In genomic region chr1:9867408-9868243, GRCh38 we compare ENCODE assay signal across 8 cellular contexts. TPM values are rescaled to one million over a fixed set of nuclear protein-coding genes. Genes with fewer than 3 reads are reported as not detected.
DNase-seq lines count a peak whose midpoint lies in the region; ATAC-seq and TF ChIP-seq lines count a peak whose summit lies in the region.

No MANE protein-coding gene starts in this region.

- no peak overlapping the region for H2BK20ac ChIP-seq in H9 (ENCODE audit: low read depth, low read length, poor library complexity, severe bottlenecking)

- no peak overlapping the region for H3K9ac ChIP-seq in H9 (ENCODE audit: extremely low read depth, insufficient read length, low read length)

- H3K79me2 ChIP-seq in H9 (ENCODE audit: insufficient read depth, low read length) = no peaks in the 10 kb centered on the region

- no peak overlapping the region for H3K56ac ChIP-seq in H9 (ENCODE audit: insufficient read length, low read depth, low read length)

- no peak overlapping the region for H3K18ac ChIP-seq in H9 (ENCODE audit: insufficient read length, low read depth, low read length)

- DNase-seq in DMS114 treated with DMSO at 0.1 percent for 48 hours (lab: John Stamatoyannopoulos, UW; ENCODE audit: unreplicated experiment) (peak; percentile 31), H9 (peak; percentile 82), NCI-H2196 treated with DMSO at 0.1 percent for 48 hours (lab: John Stamatoyannopoulos, UW; ENCODE audit: unreplicated experiment) (peak; percentile 18), left kidney (ENCODE audit: low read depth, low spot score) (peak; percentile 89)
- peak; percentile 83 to 88 for DNase-seq in activated CD4-positive, alpha-beta T cell treated with anti-CD3 and anti-CD28 coated beads for 24 hours (ENCODE audit: low read depth in 2 of 2)
- DNase-seq in central memory CD8-positive, alpha-beta T cell (ENCODE audit: low spot score in 2 of 2) = peak; percentile 83 to 93
- DNase-seq in stimulated activated CD4-positive, alpha-beta T cell treated with anti-CD3 and anti-CD28 coated beads, Interleukin-4, amount 100 ng/mL, for 48 hours (ENCODE audit: low read depth in 2 of 2) = peak; percentile 81 to 91

- no peaks in the 10 kb centered on the region for H3K27me3 ChIP-seq in H9 (ENCODE audit: insufficient read depth, low read length)

- no peak overlapping the region for H4K5ac ChIP-seq in H9 (ENCODE audit: insufficient read length, low read depth, low read length)

- no peak overlapping the region for H3K4ac ChIP-seq in H9 (ENCODE audit: low read depth, low read length)

- no peaks in the 10 kb centered on the region for H3K9me3 ChIP-seq in H9 (ENCODE audit: control insufficient read depth, low read depth, low read length)

- no peak overlapping the region for H2AK5ac ChIP-seq in H9 (ENCODE audit: insufficient read length, low read length)

- no peak overlapping the region for H3K27ac ChIP-seq in H9 (ENCODE audit: insufficient read length, low read depth, low read length)

- H3K23ac ChIP-seq in H9 (ENCODE audit: insufficient read length, low read depth, low read length) = no peak overlapping the region

- no peak overlapping the region for H2BK15ac ChIP-seq in H9 (ENCODE audit: low read depth, low read length)

- no CpG with 5 or more reads among the region's 15 CpGs for WGBS in H9 (ENCODE audit: extremely low coverage, insufficient read length, low lambda C conversion rate)

- no peak overlapping the region for H4K91ac ChIP-seq in H9 (ENCODE audit: insufficient read length, low read depth, low read length)

- H2BK5ac ChIP-seq in H9 (ENCODE audit: insufficient read length, low read length) = no peak overlapping the region

- no peaks in the 10 kb centered on the region for H4K20me1 ChIP-seq in H9 (ENCODE audit: control insufficient read depth, insufficient read depth, insufficient read length)

- H3K27me3 Mint-ChIP-seq in H9 (ENCODE audit: low read depth) = no peaks in the 10 kb centered on the region
- H3K27me3 Mint-ChIP-seq in central memory CD8-positive, alpha-beta T cell = no peaks in the 10 kb centered on the region

- H3K23me2 ChIP-seq in H9 (ENCODE audit: insufficient read length, low read depth, low read length, poor library complexity, severe bottlenecking) = no peaks in the 10 kb centered on the region

- H3K14ac ChIP-seq in H9 (ENCODE audit: insufficient read depth, low read length) = no peak overlapping the region

- H3K27ac Mint-ChIP-seq in H9 = no peak overlapping the region; a peak in 1 of 7 replicates
- no peak overlapping the region for H3K27ac Mint-ChIP-seq in central memory CD8-positive, alpha-beta T cell (ENCODE audit: low read depth)

- H3K36me3 Mint-ChIP-seq in H9 (ENCODE audit: insufficient read depth in 1 of 3, low read depth in 3 of 3) = peaks cover 0 to 8% (median 0%) of the 10 kb centered on the region in 3 experiments; a peak in 3 of 7 replicates
- H3K36me3 Mint-ChIP-seq in central memory CD8-positive, alpha-beta T cell (ENCODE audit: insufficient read depth) = peaks cover 4% of the 10 kb centered on the region

- H2BK12ac ChIP-seq in H9 (ENCODE audit: insufficient read length, low read depth, low read length) = no peak overlapping the region

- no peak overlapping the region for H3K4me2 ChIP-seq in H9 (ENCODE audit: insufficient read depth, insufficient read length, low read length)

- no peaks in the 10 kb centered on the region for H3K4me1 ChIP-seq in H9 (ENCODE audit: insufficient read depth, low read length)

- no peak overlapping the region for H2AFZ ChIP-seq in H9 (ENCODE audit: low read length)

- H4K8ac ChIP-seq in H9 (replicated peaks; ENCODE audit: insufficient read length, low read depth, low read length) = no peak overlapping the region

- H3K4me1 Mint-ChIP-seq in H9 = peaks cover 2 to 13% of the 10 kb centered on the region in 2 experiments; a peak in 3 of 4 replicates
- peaks cover 9% of the 10 kb centered on the region for H3K4me1 Mint-ChIP-seq in central memory CD8-positive, alpha-beta T cell

- TF ChIP-seq CTCF in H9 (conservative IDR thresholded peaks at IDR 0.05) = peak; percentile 99

- H3K79me1 ChIP-seq in H9 (ENCODE audit: insufficient read depth, low read depth, low read length, poor library complexity, severe bottlenecking) = no peaks in the 10 kb centered on the region

- no peak overlapping the region for H3T11ph ChIP-seq in H9 (ENCODE audit: low read length)

- no peak overlapping the region for H3K4me3 Mint-ChIP-seq in H9
- H3K4me3 Mint-ChIP-seq in central memory CD8-positive, alpha-beta T cell = no peak overlapping the region

- H2BK120ac ChIP-seq in H9 (ENCODE audit: low read depth, low read length, poor library complexity, severe bottlenecking) = no peak overlapping the region

- H3K9me3 Mint-ChIP-seq in H9 = no peaks in the 10 kb centered on the region
- no peaks in the 10 kb centered on the region for H3K9me3 Mint-ChIP-seq in central memory CD8-positive, alpha-beta T cell

- peak; percentile 97 for ATAC-seq in central memory CD8-positive, alpha-beta T cell (replicated peaks; ENCODE audit: extremely low read depth, poor library complexity, severe bottlenecking)
- no peak for ATAC-seq in HG03139 (IDR thresholded peaks at IDR 0.05; ENCODE audit: unreplicated experiment)

RNA-seq across cellular contexts. Expression of gene CTNNBIP1, which starts 42.4 kb away (rescaled TPM):
- 43.0 and 44.4 TPM in 2 replicates for total RNA-seq in H9 (2021)

RNA-seq across cellular contexts. Expression of gene CLSTN1, which starts 43.9 kb away (rescaled TPM):
- 100 and 101 TPM in 2 replicates for total RNA-seq in H9 (2021)

Comparison
In these comparisons a context has a peak if more than half of its experiments do, and no peak if none do; other contexts are left out.
1. DNase-seq: peak in every context shown above with its lines; median percentile 89 in left kidney; 88 in central memory CD8-positive, alpha-beta T cell; 86 in stimulated activated CD4-positive, alpha-beta T cell treated with anti-CD3 and anti-CD28 coated beads, Interleukin-4, amount 100 ng/mL, for 48 hours; 86 in activated CD4-positive, alpha-beta T cell treated with anti-CD3 and anti-CD28 coated beads for 24 hours; 82 in H9; 31 in DMS114 treated with DMSO at 0.1 percent for 48 hours; 18 in NCI-H2196 treated with DMSO at 0.1 percent for 48 hours.